ENCODE assay signal across 8 cellular contexts in the genomic region with DNA sequence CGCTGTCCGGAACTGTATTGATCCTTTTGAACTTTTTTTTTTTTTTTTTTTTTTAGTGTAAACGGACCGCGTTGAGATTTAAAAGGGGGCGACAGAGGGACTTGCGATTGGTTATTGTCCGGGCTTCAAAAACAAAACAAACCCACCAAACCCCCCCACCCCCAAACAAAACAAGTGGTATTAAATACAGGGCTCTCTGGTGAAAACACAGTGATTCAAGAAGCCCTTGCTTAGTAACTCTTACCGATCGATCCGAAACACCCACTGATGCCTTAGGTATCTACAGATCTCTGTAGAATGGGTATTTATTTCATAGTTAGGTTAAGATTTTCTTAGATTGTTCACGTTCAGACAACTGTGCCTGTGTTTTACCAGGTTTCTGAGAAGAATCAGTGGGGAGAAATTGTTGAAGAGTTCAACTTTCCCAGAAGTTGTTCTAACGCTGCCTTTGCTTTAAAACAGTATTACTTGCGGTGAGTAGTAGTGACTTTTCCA. TPM values are rescaled to one million over a fixed set of nuclear protein-coding genes. Genes with fewer than 3 reads are reported as not detected.
DNase-seq lines count a peak whose midpoint lies in the region; ATAC-seq and TF ChIP-seq lines count a peak whose summit lies in the region.

No MANE protein-coding gene starts in this region.

- peaks cover 4% of the 10 kb centered on the region for H3K4me1 ChIP-seq in ovary (ENCODE audit: insufficient read depth)

- no peak for TF ChIP-seq POLR2A in ovary (IDR thresholded peaks at IDR 0.05)

- H3K4me3 ChIP-seq in WI38 (ENCODE audit: low read depth, low read length) (peak overlapping the region; percentile 73), ovary (peak overlapping the region; percentile 82)

- no peak for TF ChIP-seq EP300 in ovary (IDR thresholded peaks at IDR 0.05)

- H3K9me3 Mint-ChIP-seq in IgD-negative memory B cell = no peaks in the 10 kb centered on the region

- DNase-seq in DMS114 treated with DMSO at 0.1 percent for 48 hours (lab: John Stamatoyannopoulos, UW; ENCODE audit: unreplicated experiment) = peak; percentile 76
- peak; percentile 9 for DNase-seq in fibroblast of gingiva (ENCODE audit: low read depth)
- DNase-seq in ovary = peak in 2 of 5 donors; percentile 14 to 26
- no peak for DNase-seq in AML-193 (lab: John Stamatoyannopoulos, UW)

- H3K9me3 ChIP-seq in ovary = no peaks in the 10 kb centered on the region

- no peak for ATAC-seq in GM19328 (IDR thresholded peaks at IDR 0.05; ENCODE audit: unreplicated experiment)
- ATAC-seq in HG02938 (IDR thresholded peaks at IDR 0.05; ENCODE audit: unreplicated experiment) = no peak

- H3K27me3 Mint-ChIP-seq in IgD-negative memory B cell = no peaks in the 10 kb centered on the region

- H3K4me1 Mint-ChIP-seq in IgD-negative memory B cell = peaks cover 18 to 28% (median 24%) of the 10 kb centered on the region in 3 donors

- peak overlapping the region; percentile 87 to 97 (median 96) for H3K4me3 Mint-ChIP-seq in IgD-negative memory B cell

- no peaks in the 10 kb centered on the region for H3K27me3 ChIP-seq in ovary

- peak overlapping the region; percentile 97 to 99 (median 99) for H3K27ac Mint-ChIP-seq in IgD-negative memory B cell

- H3K36me3 ChIP-seq in ovary = no peaks in the 10 kb centered on the region

- peak overlapping the region; percentile 99 to 100 for H3K27ac ChIP-seq in ovary

- TF ChIP-seq CTCF in WI38 (IDR thresholded peaks at IDR 0.05; ENCODE audit: low read depth, low read length) (no peak), ovary (IDR thresholded peaks at IDR 0.05) (no peak)

- 1% methylated on average over 14 of the region's 14 CpGs for WGBS in ovary, 3 donors

- intact Hi-C loops in ovary (cut with DNase I) = loop anchor here in 1 of 4 donors (2.0 kb wide), 1 partner anchor 260 kb away; a partner anchor contains a TSS

- peaks cover 1% of the 10 kb centered on the region for H3K36me3 Mint-ChIP-seq in IgD-negative memory B cell

RNA-seq across cellular contexts. Expression of a gene that starts 1.4 kb away (rescaled TPM):
- polyA plus RNA-seq in IgD-negative memory B cell (6.2 TPM), ovary (10 to 100 TPM in 1 of 2 donors, 1 to 10 TPM in 1; 7.9 to 11.7 TPM)
- total RNA-seq in ovary = 10 to 100 TPM; 29.0 to 39.5 (median 34.8) TPM

Comparison
In these comparisons a context has a peak if more than half of its experiments do, and no peak if none do; other contexts are left out.
1. DNase-seq: peak in DMS114 treated with DMSO at 0.1 percent for 48 hours (single experiment) and fibroblast of gingiva (single experiment); none in AML-193 (0 of 2).